In genomic region chr20:17579369-17580039, GRCh38 we compare ENCODE assay signal across 1 cellular context.
TF ChIP-seq lines count a peak whose summit lies in the region.

No MANE protein-coding gene starts in this region.

TF ChIP-seq in HCT116, 20 proteins besides CTCF, POLR2A, EP300 and RAD21 (continued from another document):
- TF ChIP-seq REST (IDR thresholded peaks at IDR 0.05; ENCODE audit: low read depth) (no peak), CBX3 (IDR thresholded peaks at IDR 0.05; ENCODE audit: low read depth) (no peak), ZFX (IDR thresholded peaks at IDR 0.05) (no peak), SP1 (IDR thresholded peaks at IDR 0.05; ENCODE audit: low read depth) (no peak), JUND (IDR thresholded peaks at IDR 0.05) (no peak), EZH2 (IDR thresholded peaks at IDR 0.05) (no peak), ZBTB33 (IDR thresholded peaks at IDR 0.05; ENCODE audit: extremely low read depth, insufficient replicate concordance, low read length) (no peak), CEBPB (IDR thresholded peaks at IDR 0.05; ENCODE audit: low read depth) (no peak), SRF (IDR thresholded peaks at IDR 0.05; ENCODE audit: low read depth) (no peak), SIN3A (IDR thresholded peaks at IDR 0.05; ENCODE audit: low read depth) (no peak), TCF7L2 (IDR thresholded peaks at IDR 0.05; ENCODE audit: borderline replicate concordance, extremely low read depth, insufficient read depth, insufficient read length) (no peak), POLR2AphosphoS5 (IDR thresholded peaks at IDR 0.05; ENCODE audit: low read depth, low read length) (no peak), YY1 (IDR thresholded peaks at IDR 0.05; ENCODE audit: extremely low read depth, insufficient replicate concordance, low read depth, low read length) (no peak), ELF1 (IDR thresholded peaks at IDR 0.05; ENCODE audit: borderline replicate concordance, low read depth) (no peak), MAX (IDR thresholded peaks at IDR 0.05) (no peak), ATF3 (IDR thresholded peaks at IDR 0.05) (no peak)
